In the genomic region with DNA sequence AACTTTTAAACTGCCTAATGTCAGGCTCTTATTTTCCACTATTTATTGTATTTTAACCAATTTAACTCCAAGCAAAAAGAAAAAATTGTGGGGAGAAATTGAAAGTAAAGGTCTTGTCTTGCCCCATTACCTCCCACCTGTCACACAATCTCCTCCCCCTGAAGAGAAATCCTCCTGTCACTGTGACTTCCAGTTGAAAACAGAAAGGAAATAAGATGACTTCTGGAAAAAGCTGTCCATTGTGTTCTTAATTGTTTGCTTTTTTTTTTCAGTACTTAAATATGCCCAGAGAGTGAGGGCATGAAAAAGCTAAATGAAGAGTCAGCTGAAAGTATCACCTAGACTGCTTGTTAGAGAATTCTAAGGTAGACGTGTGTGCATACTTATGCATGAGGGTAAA, we compare ENCODE assay signal across 26 cellular contexts. TPM values are rescaled to one million over a fixed set of nuclear protein-coding genes. Genes with fewer than 3 reads are reported as not detected.
DNase-seq lines count a peak whose midpoint lies in the region; ATAC-seq, FAIRE-seq and TF ChIP-seq lines count a peak whose summit lies in the region.
"Had no signal": no experiment of that assay in that cellular context is flagged by ENCODE, and none has a peak within 500 bp of the region (broad histone marks: within the 10 kb centered on the region; RNA-seq: fewer than 3 reads in every experiment).

No MANE protein-coding gene starts in this region.

- H3K9me2 ChIP-seq in Loucy (replicated peaks; ENCODE audit: low read depth, low read length) = no peaks in the 10 kb centered on the region

- H3K79me2 ChIP-seq in Loucy (ENCODE audit: insufficient read depth, low read length) (no peaks in the 10 kb centered on the region), HepG2 (ENCODE audit: insufficient read depth, low read length) (no peaks in the 10 kb centered on the region)
- H3K79me2 ChIP-seq: parathyroid adenoma had no signal

- H3K4me2 ChIP-seq in Loucy (ENCODE audit: low read depth, low read length, poor library complexity, severe bottlenecking) = no peak overlapping the region
- no peak overlapping the region for H3K4me2 ChIP-seq in HepG2 (ENCODE audit: low read depth, low read length)
- H3K4me2 ChIP-seq: KMS-11 had no signal

- TF ChIP-seq EP300 in HepG2 (IDR thresholded peaks at IDR 0.05; ENCODE audit: low read depth in 2 of 2, low read length in 2 of 2) = no peak
- no peak for TF ChIP-seq EP300 in HepG2 (CRISPR knock-in tag; IDR thresholded peaks at IDR 0.05; ENCODE audit: borderline replicate concordance)

- in situ Hi-C loops in HepG2 (cut with HindIII; ENCODE audit: extremely low pct_ligation_motif_present, low pct_unique_long_range_greater_than_20kb) = no loop called here

- no peak overlapping the region for H3K27ac ChIP-seq in HepG2 (ENCODE audit: extremely low read length, insufficient read depth, low read length)
- H3K27ac ChIP-seq: foreskin keratinocyte, heart right ventricle, KMS-11, parathyroid adenoma, right lobe of liver, transverse colon had no signal

- no TSS peak for BruUV-seq in HepG2 (replicated peaks; lab: Mats Ljungman, UMichigan)

- intact Hi-C loops in HepG2 (cut with micrococcal nuclease; ENCODE audit: unreplicated experiment) = loop anchor here (5.0 kb wide), 1 partner anchor 898 kb away; no protein-coding TSS in a partner anchor

- POLR2A ChIA-PET in HepG2 (lab: Yijun Ruan, JAX) = no interaction called here

- no peaks in the 10 kb centered on the region for H3K27me3 ChIP-seq in Loucy (ENCODE audit: insufficient read depth, low read length, poor library complexity, severe bottlenecking)
- H3K27me3 ChIP-seq in HepG2 (ENCODE audit: control insufficient read depth in 1 of 2, insufficient read depth in 2 of 2, low read length in 2 of 2) = peaks cover 9 to 35% of the 10 kb centered on the region in 2 experiments; a peak in 4 of 5 replicates
- H3K27me3 ChIP-seq: brain microvascular endothelial cell had no signal

- no peak for TF ChIP-seq CTCF in Loucy (conservative IDR thresholded peaks at IDR 0.05; ENCODE audit: low read length)
- no peak for TF ChIP-seq CTCF in HepG2 (CRISPR knock-in tag; IDR thresholded peaks at IDR 0.05)

- H2AFZ ChIP-seq in Loucy (ENCODE audit: low read length) (0 out of 2 replicates have a peak overlapping the region, but pooled peaks have one; percentile 36), HepG2 (ENCODE audit: low read length) (no peak overlapping the region)
- H2AFZ ChIP-seq: parathyroid adenoma had no signal

- H3K9ac ChIP-seq in Loucy (ENCODE audit: low read depth, low read length, poor library complexity, severe bottlenecking) (no peak overlapping the region), HepG2 (ENCODE audit: insufficient read depth, low read depth, low read length) (no peak overlapping the region)
- H3K9ac ChIP-seq: KMS-11, parathyroid adenoma had no signal

- H4K20me1 ChIP-seq in Loucy (ENCODE audit: insufficient read depth, low read length, poor library complexity, severe bottlenecking) (no peaks in the 10 kb centered on the region), HepG2 (ENCODE audit: insufficient read depth, low read length) (peaks cover 3% of the 10 kb centered on the region)

- FAIRE-seq in HepG2 (lab: Jason Lieb, UNC) = no peak

- no peak for TF ChIP-seq POLR2A in HepG2 (IDR thresholded peaks at IDR 0.05; ENCODE audit: insufficient read depth in 1 of 2, low read depth in 2 of 2, low read length in 2 of 2)

- WGBS in HepG2 (ENCODE audit: low lambda C conversion rate) = 100% methylated on average over 1 of the region's 1 CpG

- H3K9me3 ChIP-seq in Loucy (ENCODE audit: insufficient read depth, low read depth, low read length) (no peaks in the 10 kb centered on the region), HepG2 (ENCODE audit: low read length) (no peaks in the 10 kb centered on the region)
- H3K9me3 ChIP-seq: Caco-2, heart right ventricle, right lobe of liver, transverse colon had no signal

- H3K4me3 ChIP-seq in Loucy (ENCODE audit: low read length, poor library complexity, severe bottlenecking) = no peak overlapping the region
- H3K4me3 ChIP-seq in HepG2 (replicated peaks in 1 of 3; ENCODE audit: insufficient read depth in 1 of 3, low read depth in 2 of 3, low read length in 3 of 3) = no peak overlapping the region
- H3K4me3 ChIP-seq: heart right ventricle, right lobe of liver, transverse colon had no signal

- no peaks in the 10 kb centered on the region for H3F3A ChIP-seq in Loucy (ENCODE audit: low read depth)

- CTCF ChIA-PET in HepG2 (lab: Yijun Ruan, JAX; ENCODE audit: low intra/inter-chr PET ratio, low total read pairs) = no interaction called here

- H3K36me3 ChIP-seq in Loucy (ENCODE audit: insufficient read depth, low read length) (no peaks in the 10 kb centered on the region), HepG2 (replicated peaks in 1 of 2; ENCODE audit: control insufficient read depth in 1 of 2, insufficient read depth in 2 of 2, low read length in 2 of 2) (no peaks in the 10 kb centered on the region)
- H3K36me3 ChIP-seq: heart right ventricle, right lobe of liver, transverse colon had no signal

- DNase-seq in AG08396 (ENCODE audit: low spot score) = peak; percentile 3
- DNase-seq in iris pigment epithelial cell (ENCODE audit: low read depth) = peak; percentile 11
- peak; percentile 7 for DNase-seq in retina
- no peak for DNase-seq in HepG2 (ENCODE audit: low spot score)
- no peak for DNase-seq in HPDE6-E6E7 (ENCODE audit: extremely low spot score)
- no peak for DNase-seq in COLO829 (ENCODE audit: low spot score)
- DNase-seq: activated CD8-positive, alpha-beta T cell treated with anti-CD3 and anti-CD28 coated beads, Interleukin-2, amount 10 ng/mL, durations not matched to agents 7 days and 5 days; activated effector memory CD4-positive, alpha-beta T cell treated with Interleukin-2 at 50 U/mL for 16 hours; activated T-cell treated with anti-CD3 and anti-CD28 coated beads for 4 hours; brain microvascular endothelial cell; Caco-2; effector memory CD4-positive, alpha-beta T cell; erythroblast; foreskin keratinocyte; heart right ventricle; left colon; naive B cell; NCI-H1436 treated with DMSO at 0.1 percent for 48 hours; NCI-H524 treated with DMSO at 0.1 percent for 48 hours; right lobe of liver; T-helper 17 cell; transverse colon had no signal

- TF ChIP-seq RAD21 in HepG2 (CRISPR knock-in tag; IDR thresholded peaks at IDR 0.05) = no peak

- ATAC-seq in HepG2 (no peak), HG03159 (IDR thresholded peaks at IDR 0.05; ENCODE audit: unreplicated experiment) (no peak)
- ATAC-seq: activated CD8-positive, alpha-beta T cell treated with anti-CD3 and anti-CD28 coated beads, Interleukin-2, amount 10 ng/mL, durations not matched to agents 7 days and 5 days; foreskin keratinocyte; heart right ventricle; left colon; right lobe of liver; T-helper 17 cell had no signal

- H3K4me1 ChIP-seq in Loucy (ENCODE audit: insufficient read depth, low read length, poor library complexity, severe bottlenecking) = no peaks in the 10 kb centered on the region
- H3K4me1 ChIP-seq in HepG2 (ENCODE audit: insufficient read depth, low read length) = peaks cover 26% of the 10 kb centered on the region
- H3K4me1 ChIP-seq: foreskin keratinocyte, parathyroid adenoma had no signal

RNA-seq across cellular contexts. Expression of a gene that starts 5.6 kb away (rescaled TPM):
- 2.1 and 2.8 TPM in 2 replicates for total RNA-seq in HepG2 (2016; rRNA removed; fragmentation: Illumina TruSeq; extraction: Trizol)
- 2.5 and 2.7 TPM in 2 replicates for total RNA-seq in HepG2 (2016; cell fraction: cytosol; rRNA removed; fragmentation: Illumina TruSeq; extraction: Trizol; ENCODE audit: low read depth)
- total RNA-seq in HepG2 (2016; cell fraction: insoluble cytoplasmic fraction; rRNA removed; fragmentation: Illumina TruSeq; extraction: Trizol) = 0.64 and 1.1 TPM in 2 replicates
- total RNA-seq in HepG2 (2016; cell fraction: membrane; rRNA removed; fragmentation: Illumina TruSeq; extraction: Trizol) = 3.5 and 3.7 TPM in 2 replicates
- 3.5 and 4.9 TPM in 2 replicates for total RNA-seq in HepG2 (2016; cell fraction: nucleus; rRNA removed; fragmentation: Illumina TruSeq; extraction: Trizol)
- polyA plus RNA-seq in HepG2 (2011; rRNA removed) = 2.8 and 3.1 TPM in 2 replicates
- 1.1 and 2.4 TPM in 2 replicates for polyA plus RNA-seq in HepG2 (2011; cell fraction: cytosol; rRNA removed)
- 2.9 and 5.9 TPM in 2 replicates for polyA plus RNA-seq in HepG2 (2011; cell fraction: nucleus; rRNA removed)
- 5.1 and 7.3 TPM in 2 replicates for polyA plus RNA-seq in HepG2 (2012)
- polyA plus RNA-seq in HepG2 (2016; cell fraction: cytosol; fragmentation: Illumina TruSeq; extraction: Trizol; ENCODE audit: low read depth) = 3.6 and 4.1 TPM in 2 replicates
- polyA plus RNA-seq in HepG2 (2016; cell fraction: insoluble cytoplasmic fraction; fragmentation: Illumina TruSeq; extraction: Trizol; ENCODE audit: low read depth) = 0.48 and 2.3 TPM in 2 replicates
- 2.6 and 5.7 TPM in 2 replicates for polyA plus RNA-seq in HepG2 (2016; cell fraction: membrane; fragmentation: Illumina TruSeq; extraction: Trizol; ENCODE audit: low read depth)
- 2.3 and 2.9 TPM in 2 replicates for polyA plus RNA-seq in HepG2 (2016; cell fraction: nucleus; fragmentation: Illumina TruSeq; extraction: Trizol; ENCODE audit: insufficient read depth, low read depth)
- polyA minus RNA-seq in HepG2 (2011; rRNA and poly(A)+ RNA removed; ENCODE audit: low replicate concordance) = 2.2 and 4.6 TPM in 2 replicates
- polyA minus RNA-seq in HepG2 (2011; cell fraction: cytosol; rRNA and poly(A)+ RNA removed) = 2.1 TPM in 1 of 2 replicates, not detected in the other
- 27.3 and 33.1 TPM in 2 replicates for polyA minus RNA-seq in HepG2 (2011; cell fraction: nucleus; rRNA and poly(A)+ RNA removed)
- total RNA-seq: activated CD8-positive, alpha-beta T cell treated with anti-CD3 and anti-CD28 coated beads, Interleukin-2, amount 10 ng/mL, durations not matched to agents 7 days and 5 days; Caco-2; foreskin keratinocyte; T-helper 17 cell had no signal
- polyA plus RNA-seq: foreskin keratinocyte had no signal

RNA-seq across cellular contexts. Expression of a gene that starts 7.6 kb away (rescaled TPM):
- 14.0 and 17.1 TPM in 2 replicates for total RNA-seq in HepG2 (2016; rRNA removed; fragmentation: Illumina TruSeq; extraction: Trizol)
- total RNA-seq in HepG2 (2016; cell fraction: cytosol; rRNA removed; fragmentation: Illumina TruSeq; extraction: Trizol; ENCODE audit: low read depth) = 4.3 and 4.6 TPM in 2 replicates
- total RNA-seq in HepG2 (2016; cell fraction: insoluble cytoplasmic fraction; rRNA removed; fragmentation: Illumina TruSeq; extraction: Trizol) = 12.7 and 15.6 TPM in 2 replicates
- total RNA-seq in HepG2 (2016; cell fraction: membrane; rRNA removed; fragmentation: Illumina TruSeq; extraction: Trizol) = 12.0 and 12.1 TPM in 2 replicates
- total RNA-seq in HepG2 (2016; cell fraction: nucleus; rRNA removed; fragmentation: Illumina TruSeq; extraction: Trizol) = 14.7 and 16.7 TPM in 2 replicates
- polyA plus RNA-seq in HepG2 (2011; rRNA removed) = 59.7 and 76.5 TPM in 2 replicates
- polyA plus RNA-seq in HepG2 (2011; cell fraction: cytosol; rRNA removed) = 48.3 and 60.7 TPM in 2 replicates
- polyA plus RNA-seq in HepG2 (2011; cell fraction: nucleus; rRNA removed) = 179 and 207 TPM in 2 replicates
- 28.9 and 65.9 TPM in 2 replicates for polyA plus RNA-seq in HepG2 (2012)
- polyA plus RNA-seq in HepG2 (2016; cell fraction: cytosol; fragmentation: Illumina TruSeq; extraction: Trizol; ENCODE audit: low read depth) = 1.4 and 2.1 TPM in 2 replicates
- 16.0 and 19.7 TPM in 2 replicates for polyA plus RNA-seq in HepG2 (2016; cell fraction: insoluble cytoplasmic fraction; fragmentation: Illumina TruSeq; extraction: Trizol; ENCODE audit: low read depth)
- 4.8 and 5.9 TPM in 2 replicates for polyA plus RNA-seq in HepG2 (2016; cell fraction: membrane; fragmentation: Illumina TruSeq; extraction: Trizol; ENCODE audit: low read depth)
- polyA plus RNA-seq in HepG2 (2016; cell fraction: nucleus; fragmentation: Illumina TruSeq; extraction: Trizol; ENCODE audit: insufficient read depth, low read depth) = 37.8 and 39.6 TPM in 2 replicates
- polyA minus RNA-seq in HepG2 (2011; rRNA and poly(A)+ RNA removed; ENCODE audit: low replicate concordance) = 62.1 and 114 TPM in 2 replicates
- polyA minus RNA-seq in HepG2 (2011; cell fraction: cytosol; rRNA and poly(A)+ RNA removed) = 46.9 and 57.0 TPM in 2 replicates
- polyA minus RNA-seq in HepG2 (2011; cell fraction: nucleus; rRNA and poly(A)+ RNA removed) = 29.7 and 42.6 TPM in 2 replicates
- total RNA-seq: activated CD8-positive, alpha-beta T cell treated with anti-CD3 and anti-CD28 coated beads, Interleukin-2, amount 10 ng/mL, durations not matched to agents 7 days and 5 days; foreskin keratinocyte; T-helper 17 cell had no signal
- polyA plus RNA-seq: foreskin keratinocyte had no signal

Comparison
In these comparisons a context has a peak if more than half of its experiments do, and no peak if none do; other contexts are left out.
1. DNase-seq: peak in AG08396 (single experiment), iris pigment epithelial cell (single experiment) and retina (single experiment); none in HepG2 (single experiment), HPDE6-E6E7 (single experiment) and COLO829 (single experiment).